In the genomic region with DNA sequence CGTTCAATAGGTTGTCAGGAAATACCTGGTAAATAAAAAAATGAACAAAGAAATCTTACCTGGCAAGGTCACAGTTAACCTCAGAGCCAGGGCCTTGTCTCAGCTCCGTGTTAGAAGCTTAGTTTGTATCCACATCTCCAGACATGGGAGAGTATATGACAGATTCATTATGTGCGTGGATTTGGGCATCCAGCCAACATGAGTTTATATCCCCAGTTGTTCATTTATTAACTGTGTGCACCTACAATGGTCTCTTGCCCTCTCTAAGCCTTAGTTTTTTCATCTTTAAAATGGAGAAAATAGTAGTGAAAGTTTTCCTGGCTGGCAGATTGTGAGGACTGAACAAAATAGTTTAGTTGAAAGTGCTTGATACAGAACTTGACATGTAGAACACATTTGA, we compare ENCODE assay signal across 21 cellular contexts.
A peak's percentile ranks its signal among the peaks of the same experiment; 100 is the strongest.
DNase-seq lines count a peak whose midpoint lies in the region; ATAC-seq and TF ChIP-seq lines count a peak whose summit lies in the region.
"Had no signal": no experiment of that assay in that cellular context is flagged by ENCODE, and none has a peak within 500 bp of the region (broad histone marks: within the 10 kb centered on the region; RNA-seq: fewer than 3 reads in every experiment).

No MANE protein-coding gene starts in this region.

- peak; percentile 23 for DNase-seq in NCI-H1105 treated with DMSO at 0.1 percent for 48 hours (lab: John Stamatoyannopoulos, UW)
- DNase-seq in NCI-H1105 (lab: John Stamatoyannopoulos, UW) = no peak
- DNase-seq in MCF 10A (ENCODE audit: unreplicated experiment) = peak; percentile 2
- DNase-seq in mammary epithelial cell = no peak
- DNase-seq in kidney tubule cell (ENCODE audit: low spot score) = peak; percentile 2
- no peak for DNase-seq in iPS-NIHi11 (ENCODE audit: low spot score)
- no peak for DNase-seq in RKO (ENCODE audit: low spot score)
- no peak for DNase-seq in T-cell
- DNase-seq: AML-193; C1 segment of cervical spinal cord; Calu3; CD8-positive, alpha-beta T cell; DMS79; Karpas-422; NCI-H1436 treated with DMSO at 0.1 percent for 48 hours; NCI-H1930; NCI-H446; Right ventricle myocardium superior had no signal

- H3K9me3 Mint-ChIP-seq in MCF 10A (ENCODE audit: unreplicated experiment) (no peaks in the 10 kb centered on the region), T-cell (peaks cover 0 to 8% (median 0%) of the 10 kb centered on the region in 3 donors)
- H3K9me3 Mint-ChIP-seq: T-helper 2 cell treated with Interferon-gamma antibody and Interleukin-4, amounts not matched to agents 5 μg/mL and 100 μg/mL, for 36 hours had no signal

- ATAC-seq in T-cell (replicated peaks in 1 of 4) = no peak
- ATAC-seq: CD8-positive, alpha-beta T cell; HCT116 had no signal

- TF ChIP-seq CTCF in MCF 10A (IDR thresholded peaks at IDR 0.05; ENCODE audit: unreplicated experiment) (no peak), mammary epithelial cell (conservative IDR thresholded peaks at IDR 0.05 in 1 of 2, IDR thresholded peaks at IDR 0.05 in 1 of 2; ENCODE audit: extremely low read depth in 1 of 2, insufficient read depth in 1 of 2, low read depth in 1 of 2, low read length in 2 of 2) (no peak)

- in situ Hi-C loops in mammary epithelial cell (cut with MboI; ENCODE audit: low sequenced_read_pairs in 2 of 2) = no loop called here

- no peak overlapping the region for H2AFZ ChIP-seq in mammary epithelial cell (ENCODE audit: low read depth, low read length)

- H3K27ac ChIP-seq in mammary epithelial cell (ENCODE audit: insufficient read depth, low read depth, low read length) = no peak overlapping the region
- H3K27ac ChIP-seq: SK-N-MC had no signal

- H3K79me2 ChIP-seq in mammary epithelial cell (ENCODE audit: insufficient read depth, low read length) = no peaks in the 10 kb centered on the region

- H3K4me3 Mint-ChIP-seq in MCF 10A (ENCODE audit: unreplicated experiment) (no peak overlapping the region), T-cell (no peak overlapping the region)
- H3K4me3 Mint-ChIP-seq: CD8-positive, alpha-beta T cell; T-helper 2 cell treated with Interferon-gamma antibody and Interleukin-4, amounts not matched to agents 5 μg/mL and 100 μg/mL, for 36 hours had no signal

- CTCF ChIA-PET in MCF 10A (lab: Yijun Ruan, JAX) = no interaction called here
- CTCF ChIA-PET in mammary epithelial cell (lab: Charles Lee; ENCODE audit: low non-redundant PET) = no interaction called here
- CTCF ChIA-PET in T-cell (lab: Charles Lee) = no interaction called here

- no peak overlapping the region for H3K27ac Mint-ChIP-seq in MCF 10A (ENCODE audit: low read depth, unreplicated experiment)
- no peak overlapping the region for H3K27ac Mint-ChIP-seq in T-cell
- H3K27ac Mint-ChIP-seq: CD8-positive, alpha-beta T cell; T-helper 2 cell treated with Interferon-gamma antibody and Interleukin-4, amounts not matched to agents 5 μg/mL and 100 μg/mL, for 36 hours had no signal

- H3K27me3 Mint-ChIP-seq in MCF 10A (ENCODE audit: insufficient read depth, unreplicated experiment) (no peaks in the 10 kb centered on the region), T-cell (no peaks in the 10 kb centered on the region)

- no peaks in the 10 kb centered on the region for H3K36me3 ChIP-seq in mammary epithelial cell (ENCODE audit: insufficient read depth, low read length)

- no peak overlapping the region for H3K4me3 ChIP-seq in mammary epithelial cell (replicated peaks in 1 of 3; ENCODE audit: insufficient read depth in 1 of 3, low read depth in 2 of 3, low read length in 3 of 3)
- H3K4me3 ChIP-seq: SK-N-MC had no signal

- POLR2A ChIA-PET in MCF 10A (lab: Yijun Ruan, JAX) = no interaction called here
- POLR2A ChIA-PET in T-cell (lab: Charles Lee) = no interaction called here

- no peak overlapping the region for H3K9ac ChIP-seq in mammary epithelial cell (ENCODE audit: insufficient read depth, low read length)

- H3K4me1 Mint-ChIP-seq in MCF 10A (ENCODE audit: insufficient read depth, unreplicated experiment) (peaks cover 6% of the 10 kb centered on the region), T-cell (no peaks in the 10 kb centered on the region)

- H4K20me1 ChIP-seq in mammary epithelial cell (ENCODE audit: insufficient read depth, low read length) = peaks cover 2% of the 10 kb centered on the region

- H3K36me3 Mint-ChIP-seq in MCF 10A (ENCODE audit: insufficient read depth, unreplicated experiment) = no peaks in the 10 kb centered on the region
- H3K36me3 Mint-ChIP-seq in T-cell = no peaks in the 10 kb centered on the region
- H3K36me3 Mint-ChIP-seq: CD8-positive, alpha-beta T cell had no signal

- BruUV-seq in MCF 10A (replicated peaks; lab: Mats Ljungman, UMichigan) = no TSS peak
- BruUV-seq in mammary epithelial cell (replicated peaks; lab: Mats Ljungman, UMichigan) = no TSS peak

- no peak overlapping the region for H3K4me2 ChIP-seq in mammary epithelial cell (ENCODE audit: insufficient read depth, low read depth, low read length)

- H3K4me1 ChIP-seq in mammary epithelial cell (ENCODE audit: insufficient read depth, low read length) = no peaks in the 10 kb centered on the region

- WGBS in mammary epithelial cell (ENCODE audit: low coverage, missing lambda C conversion rate) = 67% methylated on average over 3 of the region's 3 CpGs

- H3K27me3 ChIP-seq in mammary epithelial cell (ENCODE audit: insufficient read depth, low read length) = no peaks in the 10 kb centered on the region

- intact Hi-C loops in MCF 10A (cut with micrococcal nuclease) (no loop called here), mammary epithelial cell (cut with micrococcal nuclease) (no loop called here)

- dilution Hi-C loops in mammary epithelial cell (cut with HindIII; ENCODE audit: low sequenced_read_pairs) = no loop called here

- no peaks in the 10 kb centered on the region for H3K9me3 ChIP-seq in mammary epithelial cell (replicated peaks; ENCODE audit: insufficient read depth, low read length)

Comparison
In these comparisons a context has a peak if more than half of its experiments do, and no peak if none do; other contexts are left out.
1. DNase-seq: peak in NCI-H1105 treated with DMSO at 0.1 percent for 48 hours (single experiment), MCF 10A (single experiment) and kidney tubule cell (single experiment); none in NCI-H1105 (single experiment), mammary epithelial cell (single experiment), iPS-NIHi11 (single experiment), RKO (single experiment) and T-cell (0 of 34).